ENCODE assay signal across 8 cellular contexts in genomic region chr6:41200296-41200900, GRCh38. TPM values are rescaled to one million over a fixed set of nuclear protein-coding genes. Genes with fewer than 3 reads are reported as not detected.
A peak's percentile ranks its signal among the peaks of the same experiment; 100 is the strongest.
DNase-seq lines count a peak whose midpoint lies in the region; ATAC-seq, FAIRE-seq and TF ChIP-seq lines count a peak whose summit lies in the region.

No MANE protein-coding gene starts in this region.

- peak; percentile 72 for FAIRE-seq in GM19239 (lab: Jason Lieb, UNC)

- no peak overlapping the region for H3K4me3 ChIP-seq in heart right ventricle

- peaks cover 0 to 24% (median 13%) of the 10 kb centered on the region in 7 donors for H3K27me3 ChIP-seq in heart right ventricle

- peak overlapping the region in 3 of 10 donors; percentile 8 to 91 (median 67) for H3K27ac ChIP-seq in heart right ventricle

- peak in 6 of 8 donors; percentile 29 to 66 (median 51) for ATAC-seq in heart right ventricle

- no peaks in the 10 kb centered on the region for H3K9me3 ChIP-seq in heart right ventricle

- WGBS in heart right ventricle, 2 donors, result 64 to 71% methylated on average over 2 of the region's 2 CpGs

- H3K4me1 ChIP-seq in heart right ventricle, result peaks cover 0 to 35% (median 0%) of the 10 kb centered on the region in 9 donors

- no peak for DNase-seq in GM19239 (ENCODE audit: insufficient read length, low spot score)
- peak; percentile 68 for DNase-seq in NAMALWA (ENCODE audit: low spot score)
- DNase-seq in activated T-cell treated with anti-CD3 and anti-CD28 coated beads for 1 hour (ENCODE audit: low read depth), result peak; percentile 24
- no peak for DNase-seq in heart right ventricle
- DNase-seq in stimulated activated CD8-positive, alpha-beta memory T cell treated with anti-CD3 and anti-CD28 coated beads, Interleukin-12 subunit alpha, Interleukin-12 subunit beta, amount 100 ng/mL, for 1 hour (ENCODE audit: low read depth), result peak; percentile 35
- no peak for DNase-seq in NCI-H2171 (lab: John Stamatoyannopoulos, UW)
- no peak for DNase-seq in NCI-H2227 treated with DMSO at 0.1 percent for 48 hours (lab: John Stamatoyannopoulos, UW)
- no peak for DNase-seq in NCI-H1092 treated with DMSO at 0.1 percent for 48 hours (lab: John Stamatoyannopoulos, UW)

- TF ChIP-seq CTCF in heart right ventricle (IDR thresholded peaks at IDR 0.05), result no peak

- no peaks in the 10 kb centered on the region for H3K36me3 ChIP-seq in heart right ventricle

- intact Hi-C loops in heart right ventricle (cut with DNase I), result no loop called here

RNA-seq across cellular contexts. Expression of gene TREML2, which starts 0.6 kb away (rescaled TPM):
- under 1 TPM in 4 of 10 donors, not detected in 6; 0.10 to 0.38 (median 0.16) TPM for total RNA-seq in heart right ventricle
- under 1 TPM in 1 of 2 donors, not detected in 1; 0.01 TPM for polyA plus RNA-seq in heart right ventricle

RNA-seq across cellular contexts. Expression of gene TREML4, which starts 27.8 kb away (rescaled TPM):
- not detected for total RNA-seq in heart right ventricle
- under 1 TPM in 1 of 2 donors, not detected in 1; 0.04 TPM for polyA plus RNA-seq in heart right ventricle

RNA-seq across cellular contexts. Expression of gene TREM2, which starts 37.5 kb away (rescaled TPM):
- 1 to 10 TPM in 3 of 10 donors, under 1 TPM in 4, not detected in 3; 0.40 to 5.5 (median 1.00) TPM for total RNA-seq in heart right ventricle
- polyA plus RNA-seq in heart right ventricle, result 1 to 10 TPM; 1.4 to 1.6 TPM

RNA-seq across cellular contexts. Expression of gene TREML1, which starts 46.3 kb away (rescaled TPM):
- under 1 TPM in 2 of 10 donors, not detected in 8; 0.33 to 0.39 TPM for total RNA-seq in heart right ventricle
- polyA plus RNA-seq in heart right ventricle, result under 1 TPM in 1 of 2 donors, not detected in 1; 0.17 TPM

Comparison
In these comparisons a context has a peak if more than half of its experiments do, and no peak if none do; other contexts are left out.
1. DNase-seq: peak in NAMALWA (single experiment), activated T-cell treated with anti-CD3 and anti-CD28 coated beads for 1 hour (single experiment) and stimulated activated CD8-positive, alpha-beta memory T cell treated with anti-CD3 and anti-CD28 coated beads, Interleukin-12 subunit alpha, Interleukin-12 subunit beta, amount 100 ng/mL, for 1 hour (single experiment); none in GM19239 (single experiment), heart right ventricle (0 of 2), NCI-H2171 (single experiment), NCI-H2227 treated with DMSO at 0.1 percent for 48 hours (single experiment) and NCI-H1092 treated with DMSO at 0.1 percent for 48 hours (single experiment).